In the genomic region with DNA sequence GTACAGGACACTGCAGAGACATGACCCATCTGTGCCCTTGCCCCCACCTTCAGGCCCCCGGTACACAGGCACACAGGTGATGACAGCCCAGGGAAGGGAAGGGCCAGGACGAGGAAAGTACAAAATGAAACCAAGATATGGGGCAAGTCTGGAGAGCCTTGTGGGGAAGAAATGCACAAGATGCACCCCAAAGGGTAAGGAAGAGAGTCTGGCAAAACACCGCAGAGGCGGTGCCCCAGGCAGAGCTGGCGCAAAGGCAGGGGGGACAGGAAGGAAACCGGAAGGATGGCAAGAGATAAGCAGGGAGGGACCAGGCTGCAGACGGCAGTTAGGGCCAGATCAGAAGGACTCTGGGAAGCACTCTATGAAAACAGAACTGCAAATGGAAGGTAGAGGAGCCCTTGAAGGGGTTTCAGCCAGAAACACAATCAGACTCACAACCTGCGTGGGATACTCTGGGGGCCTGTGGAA, we compare ENCODE assay signal across 13 cellular contexts.
DNase-seq lines count a peak whose midpoint lies in the region; ATAC-seq and TF ChIP-seq lines count a peak whose summit lies in the region.
"Had no signal": no experiment of that assay in that cellular context is flagged by ENCODE, and none has a peak within 500 bp of the region (broad histone marks: within the 10 kb centered on the region; RNA-seq: fewer than 3 reads in every experiment).

No MANE protein-coding gene starts in this region.

- no peaks in the 10 kb centered on the region for H3K36me3 ChIP-seq in right atrium auricular region
- no peaks in the 10 kb centered on the region for H3K36me3 ChIP-seq in endocrine pancreas (ENCODE audit: control insufficient read depth, insufficient read depth, low read length)
- H3K36me3 ChIP-seq in thyroid gland = no peaks in the 10 kb centered on the region

- ATAC-seq in Right ventricle myocardium inferior = no peak
- ATAC-seq in stimulated activated naive CD8-positive, alpha-beta T cell treated with anti-CD3 and anti-CD28 coated beads, Interleukin-15, amount 100 ng/mL, for 72 hours = no peak

- H3K9ac ChIP-seq in endocrine pancreas (ENCODE audit: control insufficient read depth, insufficient read depth, low read length) = peak overlapping the region; percentile 4

- intact Hi-C loops in Right ventricle myocardium inferior (cut with DNase I) = no loop called here
- intact Hi-C loops in thyroid gland (cut with DNase I) = no loop called here

- H3K27me3 Mint-ChIP-seq in stimulated activated naive CD8-positive, alpha-beta T cell treated with anti-CD3 and anti-CD28 coated beads, Interleukin-15, amount 100 ng/mL, for 72 hours = no peaks in the 10 kb centered on the region

- H3K27ac ChIP-seq in right atrium auricular region (no peak overlapping the region), thyroid gland (no peak overlapping the region)
- H3K27ac ChIP-seq: C4-2B had no signal

- peak overlapping the region; percentile 45 to 51 for H3K4me3 Mint-ChIP-seq in stimulated activated naive CD8-positive, alpha-beta T cell treated with anti-CD3 and anti-CD28 coated beads, Interleukin-15, amount 100 ng/mL, for 72 hours
- H3K4me3 Mint-ChIP-seq: neural crest cell had no signal

- H3K27me3 ChIP-seq in right atrium auricular region (no peaks in the 10 kb centered on the region), endocrine pancreas (ENCODE audit: control insufficient read depth, insufficient read depth, low read length) (no peaks in the 10 kb centered on the region), thyroid gland (no peaks in the 10 kb centered on the region)

- no peak for TF ChIP-seq POLR2A in thyroid gland (IDR thresholded peaks at IDR 0.05)

- no peak for TF ChIP-seq CTCF in right atrium auricular region (IDR thresholded peaks at IDR 0.05)
- no peak for TF ChIP-seq CTCF in thyroid gland (IDR thresholded peaks at IDR 0.05)

- DNase-seq in Right ventricle myocardium inferior (ENCODE audit: missing footprints) (peak; percentile 32), right atrium auricular region (ENCODE audit: low spot score) (no peak), OCI-M1 (lab: John Stamatoyannopoulos, UW) (peak; percentile 81), thyroid gland (no peak), NCI-H2081 treated with DMSO at 0.1 percent for 48 hours (lab: John Stamatoyannopoulos, UW) (no peak)
- no peak for DNase-seq in stimulated activated naive CD8-positive, alpha-beta T cell treated with anti-CD3 and anti-CD28 coated beads, Interleukin-15, amount 100 ng/mL, for 72 hours
- no peak for DNase-seq in effector CD4-positive, alpha-beta T cell
- DNase-seq: activated T-cell treated with anti-CD3 and anti-CD28 coated beads for 4 hours; central memory CD4-positive, alpha-beta T cell; islet precursor cell had no signal

- no peaks in the 10 kb centered on the region for H3K4me1 ChIP-seq in right atrium auricular region
- peaks cover 4% of the 10 kb centered on the region for H3K4me1 ChIP-seq in endocrine pancreas (ENCODE audit: control insufficient read depth, insufficient read depth, low read length)
- no peaks in the 10 kb centered on the region for H3K4me1 ChIP-seq in thyroid gland

- no peak overlapping the region for H3K4me3 ChIP-seq in right atrium auricular region
- peak overlapping the region; percentile 72 for H3K4me3 ChIP-seq in endocrine pancreas (ENCODE audit: control insufficient read depth, insufficient read depth, low read length)
- no peak overlapping the region for H3K4me3 ChIP-seq in thyroid gland (replicated peaks in 1 of 3)

- peaks cover 9% of the 10 kb centered on the region for H3K4me1 Mint-ChIP-seq in stimulated activated naive CD8-positive, alpha-beta T cell treated with anti-CD3 and anti-CD28 coated beads, Interleukin-15, amount 100 ng/mL, for 72 hours

- H3K9me3 ChIP-seq in right atrium auricular region = no peaks in the 10 kb centered on the region
- H3K9me3 ChIP-seq in endocrine pancreas (ENCODE audit: control insufficient read depth, low read length) = no peaks in the 10 kb centered on the region
- H3K9me3 ChIP-seq in thyroid gland = no peaks in the 10 kb centered on the region

- 71 to 73% methylated on average over 8 of the region's 8 CpGs for WGBS in thyroid gland, 2 donors

- H3K9me3 Mint-ChIP-seq in stimulated activated naive CD8-positive, alpha-beta T cell treated with anti-CD3 and anti-CD28 coated beads, Interleukin-15, amount 100 ng/mL, for 72 hours = no peaks in the 10 kb centered on the region
- H3K9me3 Mint-ChIP-seq: neural crest cell had no signal

- peak overlapping the region; percentile 20 to 95 for H3K27ac Mint-ChIP-seq in stimulated activated naive CD8-positive, alpha-beta T cell treated with anti-CD3 and anti-CD28 coated beads, Interleukin-15, amount 100 ng/mL, for 72 hours

Comparison
In these comparisons a context has a peak if more than half of its experiments do, and no peak if none do; other contexts are left out.
1. DNase-seq: peak in Right ventricle myocardium inferior (single experiment) and OCI-M1 (single experiment); none in right atrium auricular region (single experiment), stimulated activated naive CD8-positive, alpha-beta T cell treated with anti-CD3 and anti-CD28 coated beads, Interleukin-15, amount 100 ng/mL, for 72 hours (0 of 2), thyroid gland (0 of 2), effector CD4-positive, alpha-beta T cell (single experiment) and NCI-H2081 treated with DMSO at 0.1 percent for 48 hours (single experiment).